In the genomic region with DNA sequence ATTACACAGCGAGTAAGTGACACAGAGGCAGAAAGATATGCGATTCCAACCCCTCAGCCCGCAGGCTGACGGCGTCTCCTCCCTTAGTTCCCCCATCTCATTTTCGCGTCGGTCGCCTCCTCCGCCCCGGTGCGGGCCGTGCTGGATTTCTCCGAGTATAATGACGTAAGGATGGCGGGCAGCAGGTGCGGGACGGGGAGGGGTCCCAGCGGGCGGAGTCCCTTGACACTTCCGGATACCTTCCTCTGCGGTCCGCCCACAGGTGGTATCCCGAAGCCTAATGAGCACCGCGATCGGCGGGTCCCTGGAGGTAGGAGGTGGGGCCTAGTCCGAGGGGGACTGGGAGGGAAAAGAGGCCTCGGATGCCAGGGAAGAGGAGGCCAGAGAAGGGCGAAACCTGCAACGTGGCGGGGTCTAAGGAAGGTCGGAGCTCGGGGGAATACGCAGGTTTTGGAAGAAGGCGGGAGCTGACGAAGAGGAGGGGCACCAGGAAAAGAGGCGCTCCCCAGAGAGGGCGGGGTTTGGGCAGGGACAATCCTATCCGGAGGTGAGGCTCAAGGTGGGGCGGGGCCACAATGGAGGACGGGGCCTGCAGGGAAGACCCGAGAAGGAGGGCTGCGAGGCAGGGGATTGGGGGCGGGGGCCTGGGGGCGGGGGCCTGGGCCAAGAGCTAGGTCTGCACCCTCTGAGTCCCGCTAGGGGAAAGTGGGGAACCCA, we compare ENCODE assay signal across 8 cellular contexts. TPM values are rescaled to one million over a fixed set of nuclear protein-coding genes. Genes with fewer than 3 reads are reported as not detected.
DNase-seq lines count a peak whose midpoint lies in the region; ATAC-seq and TF ChIP-seq lines count a peak whose summit lies in the region.

No MANE protein-coding gene starts in this region.

- H3K36me3 ChIP-seq in neuron (ENCODE audit: insufficient read depth, low read length), result no peaks in the 10 kb centered on the region
- no peaks in the 10 kb centered on the region for H3K36me3 ChIP-seq in thoracic aorta

- ATAC-seq in GM18873 (IDR thresholded peaks at IDR 0.05; ENCODE audit: low FRiP score, unreplicated experiment) (peak; percentile 39), HG03135 (IDR thresholded peaks at IDR 0.05; ENCODE audit: unreplicated experiment) (peak; percentile 64), thoracic aorta (ENCODE audit: insufficient number of reproducible peaks, low FRiP score, low read depth) (no peak)

- DNase-seq in ACHN (peak; percentile 86), NCI-H460 (ENCODE audit: extremely low read depth, low read depth) (peak; percentile 73), epithelial cell of proximal tubule (ENCODE audit: low read depth) (no peak), thoracic aorta (ENCODE audit: low spot score) (no peak)
- DNase-seq in activated CD8-positive, alpha-beta memory T cell treated with anti-CD3 and anti-CD28 coated beads for 48 hours (ENCODE audit: low read depth in 2 of 3, low spot score in 2 of 3), result peak in 2 of 3 experiments; percentile 22 to 31

- H3K27me3 ChIP-seq in neuron (ENCODE audit: insufficient read depth, low read length) (peaks cover 60% of the 10 kb centered on the region), thoracic aorta (replicated peaks; ENCODE audit: insufficient read depth) (no peaks in the 10 kb centered on the region)

- in situ Hi-C loops in ACHN (cut with HindIII; ENCODE audit: low pct_ligation_motif_present, low pct_unique_long_range_greater_than_20kb, low sequenced_read_pairs), result no loop called here

- H3K4me1 ChIP-seq in neuron (ENCODE audit: insufficient read depth, low read length) (peaks cover 7% of the 10 kb centered on the region), thoracic aorta (ENCODE audit: control insufficient read depth in 1 of 2, low read depth in 2 of 2) (peaks cover 0 to 8% of the 10 kb centered on the region in 2 donors)

- H3K27ac ChIP-seq in thoracic aorta, result no peak overlapping the region

- H3K4me3 ChIP-seq in epithelial cell of proximal tubule (ENCODE audit: low read depth, low read length) (peak overlapping the region; percentile 65), neuron (ENCODE audit: low read length) (peak overlapping the region; percentile 56), thoracic aorta (peak overlapping the region; percentile 71)

- TF ChIP-seq CTCF in epithelial cell of proximal tubule (conservative IDR thresholded peaks at IDR 0.05; ENCODE audit: low read depth, low read length) (no peak), thoracic aorta (IDR thresholded peaks at IDR 0.05) (no peak)

- H2AFZ ChIP-seq in neuron (ENCODE audit: low read depth, low read length), result peak overlapping the region; percentile 92

- H3K9me3 ChIP-seq in neuron (ENCODE audit: low read length) (no peaks in the 10 kb centered on the region), thoracic aorta (no peaks in the 10 kb centered on the region)

RNA-seq across cellular contexts. Expression of gene PRSS16, which starts 3.6 kb away (rescaled TPM):
- 4.1 and 5.0 TPM in 2 replicates for total RNA-seq in NCI-H460 (2014; rRNA removed; shearing (Covaris generic))
- 0.88 and 6.4 TPM in 2 replicates for polyA plus RNA-seq in NCI-H460 (2014; cell fraction: nucleus; rRNA removed)
- total RNA-seq in epithelial cell of proximal tubule (1.0 and 2.8 TPM in 2 replicates), thoracic aorta (not detected)

Comparison
In these comparisons a context has a peak if more than half of its experiments do, and no peak if none do; other contexts are left out.
1. DNase-seq: peak in ACHN (single experiment), NCI-H460 (single experiment) and activated CD8-positive, alpha-beta memory T cell treated with anti-CD3 and anti-CD28 coated beads for 48 hours (2 of 3); none in epithelial cell of proximal tubule (single experiment) and thoracic aorta (single experiment).
2. Peak in every context shown above with its lines, with median percentiles within 50 percentile points of each other: H3K4me3 ChIP-seq.